9 cellular contexts compared by ENCODE assay signal in the genomic region with DNA sequence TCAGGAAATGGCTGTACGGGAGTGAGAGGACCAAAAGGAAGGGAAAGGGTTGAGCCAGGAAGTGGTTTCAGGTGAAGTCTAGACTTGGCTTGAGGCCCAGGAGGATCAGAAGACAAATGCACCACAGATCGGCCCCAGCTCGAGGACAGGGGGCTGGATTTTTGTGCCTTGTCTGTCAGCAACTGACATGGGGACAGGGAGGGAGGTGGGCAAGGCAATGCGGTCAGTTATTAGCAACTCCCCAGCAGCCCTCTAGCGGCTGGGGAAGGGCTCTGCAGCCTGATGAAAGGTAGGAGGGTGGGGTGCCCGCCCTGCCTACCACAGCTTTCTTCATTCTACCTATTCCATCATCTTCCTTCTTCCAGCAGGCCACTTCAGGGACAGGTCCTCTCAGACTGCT. TPM values are rescaled to one million over a fixed set of nuclear protein-coding genes. Genes with fewer than 3 reads are reported as not detected.
DNase-seq lines count a peak whose midpoint lies in the region; ATAC-seq, FAIRE-seq and TF ChIP-seq lines count a peak whose summit lies in the region.
"Had no signal": no experiment of that assay in that cellular context is flagged by ENCODE, and none has a peak within 500 bp of the region (broad histone marks: within the 10 kb centered on the region; RNA-seq: fewer than 3 reads in every experiment).

No MANE protein-coding gene starts in this region.

- no peaks in the 10 kb centered on the region for H3K9me3 Mint-ChIP-seq in dendritic cell treated with granulocyte-macrophage colony-stimulating factor and Interleukin-4, amounts not matched to agents 40 ng/mL and 50 ng/mL, for 4 days
- H3K9me3 Mint-ChIP-seq in naive B cell, result peaks cover 0 to 2% (median 0%) of the 10 kb centered on the region in 7 donors
- no peaks in the 10 kb centered on the region for H3K9me3 Mint-ChIP-seq in T-helper 2 cell treated with Interferon-gamma antibody and Interleukin-4, amounts not matched to agents 5 μg/mL and 100 μg/mL, for 36 hours

- peak; percentile 64 for TF ChIP-seq CTCF in C4-2B (conservative IDR thresholded peaks at IDR 0.05)
- TF ChIP-seq CTCF in OCI-LY1 (IDR thresholded peaks at IDR 0.05; ENCODE audit: low read length), result peak; percentile 77

- no peaks in the 10 kb centered on the region for H3K9me3 ChIP-seq in OCI-LY1 (ENCODE audit: low read length)

- peak; percentile 78 for FAIRE-seq in GM12892 (lab: Jason Lieb, UNC)

- H3K9me2 ChIP-seq in OCI-LY1 (ENCODE audit: low read depth, low read length), result no peaks in the 10 kb centered on the region

- intact Hi-C loops in dendritic cell treated with granulocyte-macrophage colony-stimulating factor and Interleukin-4, amounts not matched to agents 40 ng/mL and 50 ng/mL, for 4 days (cut with micrococcal nuclease), result loop anchor here (10.0 kb wide), 1 partner anchor 185 kb away; no protein-coding TSS in a partner anchor

- H3K9ac ChIP-seq in OCI-LY1 (ENCODE audit: low read length), result no peak overlapping the region

- H3K27ac Mint-ChIP-seq in dendritic cell treated with granulocyte-macrophage colony-stimulating factor and Interleukin-4, amounts not matched to agents 40 ng/mL and 50 ng/mL, for 4 days, result no peak overlapping the region
- H3K27ac Mint-ChIP-seq in naive B cell, result no peak overlapping the region
- no peak overlapping the region for H3K27ac Mint-ChIP-seq in T-helper 2 cell treated with Interferon-gamma antibody and Interleukin-4, amounts not matched to agents 5 μg/mL and 100 μg/mL, for 36 hours

- no peak overlapping the region for H3K4me2 ChIP-seq in OCI-LY1 (ENCODE audit: low read length)

- no peaks in the 10 kb centered on the region for H3K79me2 ChIP-seq in OCI-LY1 (ENCODE audit: insufficient read depth, low read length)

- H3K4me1 Mint-ChIP-seq in dendritic cell treated with granulocyte-macrophage colony-stimulating factor and Interleukin-4, amounts not matched to agents 40 ng/mL and 50 ng/mL, for 4 days (ENCODE audit: low read depth), result peaks cover 12% of the 10 kb centered on the region
- H3K4me1 Mint-ChIP-seq in naive B cell, result peaks cover 0 to 5% (median 3%) of the 10 kb centered on the region in 3 donors
- H3K4me1 Mint-ChIP-seq in T-helper 2 cell treated with Interferon-gamma antibody and Interleukin-4, amounts not matched to agents 5 μg/mL and 100 μg/mL, for 36 hours (ENCODE audit: low read depth), result peaks cover 25% of the 10 kb centered on the region

- H3K27me3 Mint-ChIP-seq in dendritic cell treated with granulocyte-macrophage colony-stimulating factor and Interleukin-4, amounts not matched to agents 40 ng/mL and 50 ng/mL, for 4 days, result no peaks in the 10 kb centered on the region
- peaks cover 7 to 12% (median 11%) of the 10 kb centered on the region in 3 donors for H3K27me3 Mint-ChIP-seq in naive B cell
- H3K27me3 Mint-ChIP-seq in T-helper 2 cell treated with Interferon-gamma antibody and Interleukin-4, amounts not matched to agents 5 μg/mL and 100 μg/mL, for 36 hours (ENCODE audit: low read depth), result peaks cover 5% of the 10 kb centered on the region

- no peak for TF ChIP-seq POLR2A in GM12892 (IDR thresholded peaks at IDR 0.05; ENCODE audit: low read depth, low read length)

- peak; percentile 91 for ATAC-seq in HG02798 (IDR thresholded peaks at IDR 0.05; ENCODE audit: poor library complexity, unreplicated experiment)
- ATAC-seq in naive B cell (ENCODE audit: low read depth in 2 of 2), result peak; percentile 43 to 45

- peak overlapping the region; percentile 17 for H3K4me3 Mint-ChIP-seq in dendritic cell treated with granulocyte-macrophage colony-stimulating factor and Interleukin-4, amounts not matched to agents 40 ng/mL and 50 ng/mL, for 4 days
- H3K4me3 Mint-ChIP-seq in naive B cell, result no peak overlapping the region
- no peak overlapping the region for H3K4me3 Mint-ChIP-seq in T-helper 2 cell treated with Interferon-gamma antibody and Interleukin-4, amounts not matched to agents 5 μg/mL and 100 μg/mL, for 36 hours
- H3K4me3 Mint-ChIP-seq: natural killer cell treated with Interleukin-12 subunit alpha and Interleukin-12 subunit beta and Interleukin-15 and Interleukin-18, amount 100 ng/mL, for 72 hours had no signal

- H3F3A ChIP-seq in OCI-LY1 (ENCODE audit: insufficient read depth, low read length), result no peaks in the 10 kb centered on the region

- no peaks in the 10 kb centered on the region for H4K20me1 ChIP-seq in OCI-LY1 (ENCODE audit: insufficient read depth, low read length)

- H3K36me3 Mint-ChIP-seq in dendritic cell treated with granulocyte-macrophage colony-stimulating factor and Interleukin-4, amounts not matched to agents 40 ng/mL and 50 ng/mL, for 4 days (ENCODE audit: low read depth), result no peaks in the 10 kb centered on the region
- no peaks in the 10 kb centered on the region for H3K36me3 Mint-ChIP-seq in naive B cell
- no peaks in the 10 kb centered on the region for H3K36me3 Mint-ChIP-seq in T-helper 2 cell treated with Interferon-gamma antibody and Interleukin-4, amounts not matched to agents 5 μg/mL and 100 μg/mL, for 36 hours (ENCODE audit: low read depth)
- H3K36me3 Mint-ChIP-seq: natural killer cell treated with Interleukin-12 subunit alpha and Interleukin-12 subunit beta and Interleukin-15 and Interleukin-18, amount 100 ng/mL, for 72 hours had no signal

- H3K27ac ChIP-seq in C4-2B (no peak overlapping the region), OCI-LY1 (ENCODE audit: low read depth, low read length, poor library complexity, severe bottlenecking) (no peak overlapping the region)

- DNase-seq in GM12892 (ENCODE audit: insufficient read length) (peak; percentile 14), naive B cell (no peak), NCI-H128 (lab: John Stamatoyannopoulos, UW; ENCODE audit: unreplicated experiment) (no peak)
- no peak for DNase-seq in T-helper 2 cell treated with Interferon-gamma antibody and Interleukin-4, amounts not matched to agents 5 μg/mL and 100 μg/mL, for 36 hours (ENCODE audit: low spot score)

- no peaks in the 10 kb centered on the region for H3K36me3 ChIP-seq in OCI-LY1 (ENCODE audit: insufficient read depth, low read length)

- H3K4me3 ChIP-seq in OCI-LY1 (ENCODE audit: low read depth, low read length, poor library complexity, severe bottlenecking), result no peak overlapping the region

- no peak overlapping the region for H2AFZ ChIP-seq in OCI-LY1 (ENCODE audit: low read length)

- H3K4me1 ChIP-seq in OCI-LY1 (ENCODE audit: insufficient read depth, low read length, severe bottlenecking), result no peaks in the 10 kb centered on the region

- H3K27me3 ChIP-seq in OCI-LY1 (ENCODE audit: insufficient read depth, low read length), result no peaks in the 10 kb centered on the region

RNA-seq across cellular contexts. Expression of a gene that starts 50.0 kb away (rescaled TPM):
- not detected for polyA plus RNA-seq in GM12892 (2012; ENCODE audit: missing spikeins)
- not detected for polyA plus RNA-seq in naive B cell (ENCODE audit: low read depth in 6 of 6)
